Comparison of ENCODE assay signal across 23 cellular contexts in genomic region chr4:118112117-118112516, GRCh38.
"Had no signal": no experiment of that assay in that cellular context is flagged by ENCODE, and none has a peak within 500 bp of the region (broad histone marks: within the 10 kb centered on the region; RNA-seq: fewer than 3 reads in every experiment).

No MANE protein-coding gene starts in this region.

- H3K9me3 ChIP-seq: colonic mucosa, esophagus muscularis mucosa, neutrophil, spleen, testis, tibial nerve, upper lobe of right lung, vagina had no signal

- H3K4me1 ChIP-seq: colonic mucosa, esophagus muscularis mucosa, foreskin keratinocyte, spleen, testis, tibial nerve, upper lobe of right lung, vagina had no signal

- ATAC-seq: naive thymus-derived CD4-positive, alpha-beta T cell; sciatic nerve; stimulated activated naive B cell treated with anti-CD40 and anti-IgM and Interleukin-4, amounts not matched to agents 10 μg/mL and 1 μg/mL and 100 μg/mL, for 72 hours; stimulated activated naive CD8-positive, alpha-beta T cell treated with anti-CD3 and anti-CD28 coated beads, Interleukin-15, amount 100 ng/mL, for 72 hours; upper lobe of right lung had no signal

- H3K27ac ChIP-seq: colonic mucosa, esophagus muscularis mucosa, foreskin keratinocyte, neutrophil, testis, tibial nerve, upper lobe of right lung, vagina had no signal

- H3K4me3 ChIP-seq: colonic mucosa, esophagus muscularis mucosa, spleen, testis, tibial nerve, upper lobe of right lung, vagina had no signal

- DNase-seq: colonic mucosa; effector CD4-positive, alpha-beta T cell; endodermal cell; head of caudate nucleus; hippocampal formation; kidney glomerular epithelial cell; mesendoderm; naive thymus-derived CD4-positive, alpha-beta T cell; posterior cingulate gyrus; spleen; stimulated activated CD4-positive, alpha-beta T cell treated with anti-CD3 and anti-CD28 coated beads, Interleukin-15, amount 100 ng/mL, for 24 hours; stimulated activated CD4-positive, alpha-beta T cell treated with anti-CD3 and anti-CD28 coated beads, Interleukin-1b, Interleukin-23, amount 100 ng/mL, for 48 hours; stimulated activated CD4-positive, alpha-beta T cell treated with anti-CD3 and anti-CD28 coated beads, Interleukin-4, amount 100 ng/mL, for 4 hours; stimulated activated naive B cell treated with anti-CD40 and anti-IgM and Interleukin-4, amounts not matched to agents 10 μg/mL and 1 μg/mL and 100 μg/mL, for 72 hours; stimulated activated naive CD8-positive, alpha-beta T cell treated with anti-CD3 and anti-CD28 coated beads, Interleukin-15, amount 100 ng/mL, for 72 hours; testis; upper lobe of right lung had no signal

- H3K27me3 ChIP-seq: colonic mucosa, esophagus muscularis mucosa, foreskin keratinocyte, neutrophil, spleen, testis, tibial nerve, upper lobe of right lung, vagina had no signal

- H3K36me3 ChIP-seq: colonic mucosa, esophagus muscularis mucosa, neutrophil, spleen, tibial nerve, upper lobe of right lung, vagina had no signal
